ENCODE assay signal across 7 cellular contexts in genomic region chr1:144931553-144931952, GRCh38.
A peak's percentile ranks its signal among the peaks of the same experiment; 100 is the strongest.
DNase-seq lines count a peak whose midpoint lies in the region; ATAC-seq, FAIRE-seq and TF ChIP-seq lines count a peak whose summit lies in the region.
"Not testable (repeated sequence)": the region's sequence is repeated elsewhere in the genome, so short reads cannot be mapped to it uniquely, and the experiment has no call there.

No MANE protein-coding gene starts in this region.

- peak; percentile 92 for FAIRE-seq in RCC 7860 (lab: Jason Lieb, UNC)

- H3K27ac ChIP-seq in right lobe of liver: peak overlapping the region in 1 of 3 donors; percentile 24

- not testable (repeated sequence) for H3K4me3 ChIP-seq in right lobe of liver

- H3K36me3 ChIP-seq in right lobe of liver: not testable (repeated sequence)

- DNase-seq in EH (ENCODE audit: low read depth) (peak; percentile 8), HT-29 (ENCODE audit: low spot score) (peak; percentile 0), RCC 7860 (ENCODE audit: low spot score) (peak; percentile 4), cerebellar cortex (ENCODE audit: low spot score) (peak; percentile 0), glomerular visceral epithelial cell (ENCODE audit: extremely low spot score) (peak; percentile 0)
- DNase-seq in right lobe of liver; sciatic nerve (ENCODE audit: low spot score): not testable (repeated sequence)

- not testable (repeated sequence) for H3K4me1 ChIP-seq in right lobe of liver

- not testable (repeated sequence) for TF ChIP-seq POLR2A in right lobe of liver (IDR thresholded peaks at IDR 0.05)

- H3K9me3 ChIP-seq in right lobe of liver: not testable (repeated sequence)

- intact Hi-C loops in right lobe of liver (cut with DNase I); sciatic nerve (cut with DNase I): not testable (repeated sequence)

- WGBS in right lobe of liver (ENCODE audit: insufficient coverage, low coverage, low lambda C conversion rate, missing lambda C conversion rate): 33% methylated on average over 1 of the region's 1 CpG

- peak; percentile 94 to 99 (median 96) for ATAC-seq in right lobe of liver
- peak; percentile 66 for ATAC-seq in sciatic nerve

- not testable (repeated sequence) for H3K27me3 ChIP-seq in right lobe of liver

- TF ChIP-seq CTCF in right lobe of liver (IDR thresholded peaks at IDR 0.05): not testable (repeated sequence)
